ENCODE assay signal across 9 cellular contexts in the genomic region with DNA sequence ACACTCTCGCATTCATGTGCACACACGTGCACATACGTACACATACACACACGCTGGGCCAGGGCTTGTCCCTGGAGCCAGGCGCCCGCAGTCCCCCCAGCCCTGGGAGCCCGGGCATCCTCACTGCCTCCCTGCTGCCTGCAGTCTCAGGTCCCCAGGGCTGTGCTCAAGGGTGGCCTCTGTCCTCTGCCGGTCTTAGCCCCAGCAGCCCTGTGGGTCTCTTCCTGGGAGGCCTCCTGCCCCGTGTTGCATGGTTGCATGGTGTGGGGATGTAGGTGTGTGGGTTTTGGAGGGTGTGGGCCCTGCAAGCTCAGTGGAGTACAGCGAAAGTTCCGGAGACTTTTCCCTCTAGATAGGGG.
DNase-seq lines count a peak whose midpoint lies in the region; ATAC-seq and TF ChIP-seq lines count a peak whose summit lies in the region.
"Had no signal": no experiment of that assay in that cellular context is flagged by ENCODE, and none has a peak within 500 bp of the region (broad histone marks: within the 10 kb centered on the region; RNA-seq: fewer than 3 reads in every experiment).

No MANE protein-coding gene starts in this region.

- no peaks in the 10 kb centered on the region for H3K36me3 Mint-ChIP-seq in T-helper 2 cell treated with Interferon-gamma antibody and Interleukin-4, amounts not matched to agents 5 μg/mL and 100 μg/mL, for 36 hours (ENCODE audit: low read depth)
- no peaks in the 10 kb centered on the region for H3K36me3 Mint-ChIP-seq in chondrocyte (ENCODE audit: low read depth)

- no CpG with 5 or more reads among the region's 11 CpGs for WGBS in trophoblast cell (ENCODE audit: extremely low coverage, insufficient coverage, insufficient read length)

- no peaks in the 10 kb centered on the region for H3K9me3 Mint-ChIP-seq in T-helper 2 cell treated with Interferon-gamma antibody and Interleukin-4, amounts not matched to agents 5 μg/mL and 100 μg/mL, for 36 hours
- no peaks in the 10 kb centered on the region for H3K9me3 Mint-ChIP-seq in chondrocyte (ENCODE audit: low read depth)
- H3K9me3 Mint-ChIP-seq: neural crest cell had no signal

- peaks cover 3% of the 10 kb centered on the region for H3K9me3 ChIP-seq in trophoblast cell (ENCODE audit: insufficient read depth, low read depth, low read length)

- H3K27me3 Mint-ChIP-seq in T-helper 2 cell treated with Interferon-gamma antibody and Interleukin-4, amounts not matched to agents 5 μg/mL and 100 μg/mL, for 36 hours (ENCODE audit: low read depth), result no peaks in the 10 kb centered on the region
- H3K27me3 Mint-ChIP-seq in chondrocyte (ENCODE audit: low read depth), result no peaks in the 10 kb centered on the region

- H3K14ac ChIP-seq in trophoblast cell (ENCODE audit: low read length), result no peak overlapping the region

- no peaks in the 10 kb centered on the region for H3K36me3 ChIP-seq in trophoblast cell (ENCODE audit: control insufficient read depth in 1 of 2, insufficient read depth in 2 of 2, low read length in 2 of 2)

- TF ChIP-seq CTCF in NB4 (IDR thresholded peaks at IDR 0.05; ENCODE audit: low read depth, low read length) (no peak), chondrocyte (IDR thresholded peaks at IDR 0.05) (no peak), omental fat pad (IDR thresholded peaks at IDR 0.05) (no peak)

- H4K8ac ChIP-seq in trophoblast cell (ENCODE audit: low read depth, low read length), result no peak overlapping the region

- no peak overlapping the region for H3K18ac ChIP-seq in trophoblast cell (ENCODE audit: low read length)

- H3K79me1 ChIP-seq in trophoblast cell (ENCODE audit: low read length), result peaks cover 8% of the 10 kb centered on the region

- H3K4me1 ChIP-seq in trophoblast cell (ENCODE audit: control insufficient read depth in 1 of 2, insufficient read depth in 2 of 2, low read length in 2 of 2), result peaks cover 6 to 17% of the 10 kb centered on the region in 2 experiments

- no peak overlapping the region for H2BK12ac ChIP-seq in trophoblast cell (ENCODE audit: low read length)

- H3K27ac ChIP-seq in trophoblast cell (ENCODE audit: low read depth, low read length), result no peak overlapping the region

- no peak overlapping the region for H3K4me2 ChIP-seq in trophoblast cell (ENCODE audit: low read length)

- no peak overlapping the region for H2AFZ ChIP-seq in trophoblast cell (ENCODE audit: insufficient read depth, low read length, poor library complexity)

- no peak overlapping the region for H2BK120ac ChIP-seq in trophoblast cell (ENCODE audit: insufficient read depth, low read length, poor library complexity)

- H3K4me3 Mint-ChIP-seq in T-helper 2 cell treated with Interferon-gamma antibody and Interleukin-4, amounts not matched to agents 5 μg/mL and 100 μg/mL, for 36 hours, result peak overlapping the region; percentile 74
- peak overlapping the region; percentile 73 for H3K4me3 Mint-ChIP-seq in chondrocyte (ENCODE audit: unreplicated experiment)

- peak overlapping the region; percentile 9 for H4K12ac ChIP-seq in trophoblast cell (ENCODE audit: low read depth, low read length)

- H3K9ac ChIP-seq in trophoblast cell (ENCODE audit: low read length), result no peak overlapping the region

- no peaks in the 10 kb centered on the region for H3K79me2 ChIP-seq in trophoblast cell (ENCODE audit: control insufficient read depth, insufficient read depth, low read length, poor library complexity)

- no peak overlapping the region for H3K23ac ChIP-seq in trophoblast cell (ENCODE audit: low read length)

- H3K4me3 ChIP-seq in NB4 (ENCODE audit: low read depth, low read length) (no peak overlapping the region), trophoblast cell (ENCODE audit: low read depth, low read length) (no peak overlapping the region)

- no peak for TF ChIP-seq POLR2A in NB4 (IDR thresholded peaks at IDR 0.05; ENCODE audit: extremely low read depth, insufficient read length)

- no peak for DNase-seq in T-helper 2 cell treated with Interferon-gamma antibody and Interleukin-4, amounts not matched to agents 5 μg/mL and 100 μg/mL, for 36 hours (ENCODE audit: low spot score)
- DNase-seq in T-helper 2 cell (no peak), NB4 (ENCODE audit: low read depth) (peak; percentile 39), chondrocyte (ENCODE audit: low spot score) (no peak), trophoblast cell (no peak), omental fat pad (ENCODE audit: low spot score) (no peak), MV-4-11 (lab: John Stamatoyannopoulos, UW) (no peak)

- ATAC-seq in omental fat pad (ENCODE audit: low FRiP score) (no peak), HG02623 (IDR thresholded peaks at IDR 0.05; ENCODE audit: unreplicated experiment) (no peak)

- H2AK5ac ChIP-seq in trophoblast cell (ENCODE audit: low read length), result peak overlapping the region; percentile 0

- peaks cover 35% of the 10 kb centered on the region for H3K4me1 Mint-ChIP-seq in T-helper 2 cell treated with Interferon-gamma antibody and Interleukin-4, amounts not matched to agents 5 μg/mL and 100 μg/mL, for 36 hours (ENCODE audit: low read depth)
- peaks cover 50% of the 10 kb centered on the region for H3K4me1 Mint-ChIP-seq in chondrocyte (ENCODE audit: low read depth)

- no peaks in the 10 kb centered on the region for H3K27me3 ChIP-seq in trophoblast cell (ENCODE audit: insufficient read depth, low read length)

- H3K4ac ChIP-seq in trophoblast cell (ENCODE audit: low read depth, low read length), result no peak overlapping the region

- no peak overlapping the region for H2BK5ac ChIP-seq in trophoblast cell (ENCODE audit: low read depth, low read length, poor library complexity)

- peak overlapping the region; percentile 73 for H3K27ac Mint-ChIP-seq in T-helper 2 cell treated with Interferon-gamma antibody and Interleukin-4, amounts not matched to agents 5 μg/mL and 100 μg/mL, for 36 hours
- H3K27ac Mint-ChIP-seq in chondrocyte (ENCODE audit: unreplicated experiment), result peak overlapping the region; percentile 87

- H4K91ac ChIP-seq in trophoblast cell (ENCODE audit: low read depth, low read length), result peak overlapping the region; percentile 4
